ENCODE assay signal across 13 cellular contexts in genomic region chr3:119570229-119570628, GRCh38. TPM values are rescaled to one million over a fixed set of nuclear protein-coding genes. Genes with fewer than 3 reads are reported as not detected.
DNase-seq lines count a peak whose midpoint lies in the region; ATAC-seq, FAIRE-seq and TF ChIP-seq lines count a peak whose summit lies in the region.
"Had no signal": no experiment of that assay in that cellular context is flagged by ENCODE, and none has a peak within 500 bp of the region (broad histone marks: within the 10 kb centered on the region; RNA-seq: fewer than 3 reads in every experiment).

No MANE protein-coding gene starts in this region.

- ATAC-seq in GM19455 (IDR thresholded peaks at IDR 0.05; ENCODE audit: unreplicated experiment), result peak; percentile 59
- peak; percentile 63 for ATAC-seq in HG03159 (IDR thresholded peaks at IDR 0.05; ENCODE audit: unreplicated experiment)
- ATAC-seq in K562, result no peak
- ATAC-seq in stimulated activated naive B cell treated with anti-CD40 and anti-IgM and Interleukin-4, amounts not matched to agents 10 μg/mL and 1 μg/mL and 100 μg/mL, for 72 hours (replicated peaks), result peak; percentile 97 to 98
- no peak for ATAC-seq in GM19397 (IDR thresholded peaks at IDR 0.05; ENCODE audit: unreplicated experiment)

- no peaks in the 10 kb centered on the region; a peak in 2 of 5 replicates for H3K4me1 ChIP-seq in K562 (replicated peaks in 1 of 2; ENCODE audit: control insufficient read depth in 2 of 2, insufficient read depth in 2 of 2, low read length in 2 of 2)
- H3K4me1 ChIP-seq: Caco-2 had no signal

- no peaks in the 10 kb centered on the region for H3K79me2 ChIP-seq in K562 (ENCODE audit: control insufficient read depth, insufficient read depth, low read length)

- no peak for TF ChIP-seq RAD21 in K562 (CRISPR knock-in tag; conservative IDR thresholded peaks at IDR 0.05 in 1 of 2, IDR thresholded peaks at IDR 0.05 in 1 of 2)

- BruUV-seq in K562 (replicated peaks; lab: Mats Ljungman, UMichigan), result no TSS peak

- intact Hi-C loops in K562 (cut with micrococcal nuclease), result no loop called here

- H3K27ac Mint-ChIP-seq in stimulated activated naive B cell treated with anti-CD40 and anti-IgM and Interleukin-4, amounts not matched to agents 10 μg/mL and 1 μg/mL and 100 μg/mL, for 72 hours, result peak overlapping the region; percentile 69
- H3K27ac Mint-ChIP-seq: T-helper 1 cell treated with Interleukin-12 subunit alpha and Interleukin-12 subunit beta and Interleukin-4 antibody, amounts not matched to agents 30 μg/mL and 1 μg/mL, for 36 hours had no signal

- CTCF ChIA-PET in K562 (lab: Yijun Ruan, JAX; ENCODE audit: low intra/inter-chr PET ratio), result no interaction called here

- no peaks in the 10 kb centered on the region for H3K9me3 ChIP-seq in K562 (replicated peaks; ENCODE audit: control insufficient read depth, insufficient read depth, low read depth, low read length)
- H3K9me3 ChIP-seq: Caco-2 had no signal

- TF ChIP-seq CTCF in K562 (IDR thresholded peaks at IDR 0.05 in 2 of 3, conservative IDR thresholded peaks at IDR 0.05 in 1 of 3; ENCODE audit: insufficient read depth in 2 of 3, low read depth in 1 of 3, low read length in 3 of 3), result no peak

- 20% methylated on average over 4 of the region's 5 CpGs for WGBS in K562 (ENCODE audit: insufficient coverage, low coverage, missing lambda C conversion rate)

- peaks cover 6 to 12% of the 10 kb centered on the region in 2 donors for H3K27me3 Mint-ChIP-seq in stimulated activated naive B cell treated with anti-CD40 and anti-IgM and Interleukin-4, amounts not matched to agents 10 μg/mL and 1 μg/mL and 100 μg/mL, for 72 hours

- H4K20me1 ChIP-seq in K562 (replicated peaks; ENCODE audit: control insufficient read depth, insufficient read depth, low read length), result no peaks in the 10 kb centered on the region

- DNase-seq in K562 (ENCODE audit: extremely low read depth in 1 of 4, low spot score in 3 of 4), result no peak
- DNase-seq in stimulated activated naive B cell treated with anti-CD40 and anti-IgM and Interleukin-4, amounts not matched to agents 10 μg/mL and 1 μg/mL and 100 μg/mL, for 72 hours, result peak; percentile 40
- DNase-seq in DMS 273 (lab: John Stamatoyannopoulos, UW; ENCODE audit: unreplicated experiment), result no peak
- no peak for DNase-seq in NCI-H128 (lab: John Stamatoyannopoulos, UW; ENCODE audit: unreplicated experiment)
- DNase-seq: Caco-2; IMR-90; NCI-H2081; stimulated activated naive CD4-positive, alpha-beta T cell had no signal

- no peak overlapping the region for H3K27ac ChIP-seq in K562 (ENCODE audit: extremely low read depth, low read depth, low read length)

- H3K4me2 ChIP-seq in K562 (ENCODE audit: insufficient read depth, low read length), result no peak overlapping the region

- H3K4me1 Mint-ChIP-seq in stimulated activated naive B cell treated with anti-CD40 and anti-IgM and Interleukin-4, amounts not matched to agents 10 μg/mL and 1 μg/mL and 100 μg/mL, for 72 hours, result peaks cover 14 to 24% of the 10 kb centered on the region in 2 donors

- H3K4me3 Mint-ChIP-seq in stimulated activated naive B cell treated with anti-CD40 and anti-IgM and Interleukin-4, amounts not matched to agents 10 μg/mL and 1 μg/mL and 100 μg/mL, for 72 hours, result peak overlapping the region in 1 of 2 donors; percentile 15
- H3K4me3 Mint-ChIP-seq: T-helper 1 cell treated with Interleukin-12 subunit alpha and Interleukin-12 subunit beta and Interleukin-4 antibody, amounts not matched to agents 30 μg/mL and 1 μg/mL, for 36 hours had no signal

- no peak for FAIRE-seq in K562 (lab: Jason Lieb, UNC)

- H2AFZ ChIP-seq in K562 (ENCODE audit: low read depth, low read length), result no peak overlapping the region

- POLR2A ChIA-PET in K562 (lab: Yijun Ruan, JAX), result no interaction called here

- H3K36me3 ChIP-seq in K562 (ENCODE audit: control insufficient read depth, insufficient read depth, low read length), result no peaks in the 10 kb centered on the region

- no peak for TF ChIP-seq POLR2A in K562 (conservative IDR thresholded peaks at IDR 0.05)

- H3K9me1 ChIP-seq in K562 (ENCODE audit: control insufficient read depth, insufficient read depth, low read length), result no peaks in the 10 kb centered on the region

- no peak for TF ChIP-seq EP300 in K562 (IDR thresholded peaks at IDR 0.05; ENCODE audit: low read length)

- H3K36me3 Mint-ChIP-seq in stimulated activated naive B cell treated with anti-CD40 and anti-IgM and Interleukin-4, amounts not matched to agents 10 μg/mL and 1 μg/mL and 100 μg/mL, for 72 hours, result peaks cover 3 to 11% of the 10 kb centered on the region in 2 donors

- no peak overlapping the region for H3K4me3 ChIP-seq in K562

- H3K9ac ChIP-seq in K562 (ENCODE audit: insufficient read depth in 1 of 2, low read depth in 2 of 2, low read length in 2 of 2), result no peak overlapping the region

- H3K9me3 Mint-ChIP-seq in stimulated activated naive B cell treated with anti-CD40 and anti-IgM and Interleukin-4, amounts not matched to agents 10 μg/mL and 1 μg/mL and 100 μg/mL, for 72 hours, result peaks cover 0 to 2% of the 10 kb centered on the region in 2 donors
- H3K9me3 Mint-ChIP-seq: T-helper 1 cell treated with Interleukin-12 subunit alpha and Interleukin-12 subunit beta and Interleukin-4 antibody, amounts not matched to agents 30 μg/mL and 1 μg/mL, for 36 hours had no signal

- in situ Hi-C loops in K562 (cut with MboI), result no loop called here

- H3K27me3 ChIP-seq in K562 (ENCODE audit: control insufficient read depth in 2 of 2, insufficient read depth in 2 of 2, low read length in 2 of 2), result no peaks in the 10 kb centered on the region

TF ChIP-seq in K562, 482 proteins besides CTCF, POLR2A, EP300 and RAD21 (continues in another document):
- no peak for TF ChIP-seq HDGF (IDR thresholded peaks at IDR 0.05)

RNA-seq across cellular contexts. Expression of gene ADPRH, which starts 9.1 kb away (rescaled TPM):
- 0.19 and 0.35 TPM in 2 replicates for total RNA-seq in K562 (2011; cell fraction: chromatin; rRNA removed; ENCODE audit: low replicate concordance)
- total RNA-seq in K562 (2011; cell fraction: nucleolus; rRNA removed), result 0.17 and 0.39 TPM in 2 replicates
- total RNA-seq in K562 (2011; cell fraction: nucleoplasm; rRNA removed), result 0.53 and 0.66 TPM in 2 replicates
- total RNA-seq in K562 (2014; rRNA removed) (0.45 and 0.57 TPM in 2 replicates), K562 (2014; rRNA removed; fragmentation: Illumina TruSeq; extraction: Trizol) (0.65 and 0.83 TPM in 2 replicates), K562 (2015; rRNA removed; fragmentation: Illumina TruSeq; extraction: Trizol) (0.57 and 0.87 TPM in 2 replicates), K562 (2021) (1.3 and 1.4 TPM in 2 replicates)
- polyA plus RNA-seq in K562 (2011; rRNA removed) (0.45 and 0.53 TPM in 2 replicates), K562 (2014; fragmentation: Illumina TruSeq; extraction: Trizol) (1.4 and 1.6 TPM in 2 replicates), K562 (2014; fragmentation: Nextera tagmentation; extraction: Ambion mirVana) (under 1 TPM; 0.01 to 0.24 TPM), K562 (2014; rRNA removed) (0.85 and 0.91 TPM in 2 replicates)
- polyA plus RNA-seq in K562 (2011; cell fraction: cytosol; rRNA removed), result 0.29 and 0.36 TPM in 2 replicates
- 0.25 and 0.26 TPM in 2 replicates for polyA plus RNA-seq in K562 (2011; cell fraction: nucleus; rRNA removed)
- 1.4 and 3.0 TPM in 2 replicates for polyA plus RNA-seq in K562 (2012)
- 0.42 and 0.84 TPM in 2 replicates for polyA minus RNA-seq in K562 (2011; rRNA and poly(A)+ RNA removed)
- polyA minus RNA-seq in K562 (2011; cell fraction: cytosol; rRNA and poly(A)+ RNA removed), result not detected in 2 replicates
- polyA minus RNA-seq in K562 (2011; cell fraction: nucleus; rRNA and poly(A)+ RNA removed), result 0.22 and 0.27 TPM in 2 replicates

RNA-seq across cellular contexts. Expression of gene CD80, which starts 10.8 kb away (rescaled TPM):
- 10.2 and 14.8 TPM in 2 replicates for total RNA-seq in K562 (2011; cell fraction: chromatin; rRNA removed; ENCODE audit: low replicate concordance)
- 6.7 and 10.7 TPM in 2 replicates for total RNA-seq in K562 (2011; cell fraction: nucleolus; rRNA removed)
- total RNA-seq in K562 (2011; cell fraction: nucleoplasm; rRNA removed), result 9.2 and 12.3 TPM in 2 replicates
- total RNA-seq in K562 (2014; rRNA removed), result 5.0 and 5.5 TPM in 2 replicates
- 5.6 and 6.5 TPM in 2 replicates for total RNA-seq in K562 (2014; rRNA removed; fragmentation: Illumina TruSeq; extraction: Trizol)
- total RNA-seq in K562 (2015; rRNA removed; fragmentation: Illumina TruSeq; extraction: Trizol), result 6.9 and 8.2 TPM in 2 replicates
- total RNA-seq in K562 (2021), result 4.4 and 4.8 TPM in 2 replicates
- 0.38 and 3.0 TPM in 2 replicates for polyA plus RNA-seq in K562 (2011; rRNA removed)
- polyA plus RNA-seq in K562 (2011; cell fraction: cytosol; rRNA removed), result 0.18 and 1.5 TPM in 2 replicates
- 0.21 and 3.3 TPM in 2 replicates for polyA plus RNA-seq in K562 (2011; cell fraction: nucleus; rRNA removed)
- polyA plus RNA-seq in K562 (2012), result 7.0 and 23.4 TPM in 2 replicates
- polyA plus RNA-seq in K562 (2014; fragmentation: Illumina TruSeq; extraction: Trizol), result 6.0 and 6.6 TPM in 2 replicates
- polyA plus RNA-seq in K562 (2014; fragmentation: Nextera tagmentation; extraction: Ambion mirVana), result 1 to 10 TPM; 5.7 to 6.6 TPM
- polyA plus RNA-seq in K562 (2014; rRNA removed), result 3.7 and 5.3 TPM in 2 replicates
- polyA minus RNA-seq in K562 (2011; rRNA and poly(A)+ RNA removed), result 0.87 and 3.6 TPM in 2 replicates
- polyA minus RNA-seq in K562 (2011; cell fraction: cytosol; rRNA and poly(A)+ RNA removed), result 0.86 TPM in 1 of 2 replicates, not detected in the other
- 0.11 and 2.2 TPM in 2 replicates for polyA minus RNA-seq in K562 (2011; cell fraction: nucleus; rRNA and poly(A)+ RNA removed)
- total RNA-seq: Caco-2, fibroblast of villous mesenchyme, IMR-90 had no signal
- polyA plus RNA-seq: IMR-90 had no signal

RNA-seq across cellular contexts. Expression of gene PLA1A, which starts 27.5 kb away (rescaled TPM):
- not detected in 2 replicates for total RNA-seq in K562 (2011; cell fraction: chromatin; rRNA removed; ENCODE audit: low replicate concordance)
- not detected in 2 replicates for total RNA-seq in K562 (2011; cell fraction: nucleolus; rRNA removed)
- not detected in 2 replicates for total RNA-seq in K562 (2011; cell fraction: nucleoplasm; rRNA removed)
- total RNA-seq in K562 (2014; rRNA removed) (not detected in 2 replicates), K562 (2014; rRNA removed; fragmentation: Illumina TruSeq; extraction: Trizol) (not detected in 2 replicates), K562 (2015; rRNA removed; fragmentation: Illumina TruSeq; extraction: Trizol) (not detected in 2 replicates), K562 (2021) (not detected in 2 replicates)
- polyA plus RNA-seq in K562 (2011; rRNA removed) (not detected in 2 replicates), K562 (2014; fragmentation: Illumina TruSeq; extraction: Trizol) (not detected in 2 replicates), K562 (2014; fragmentation: Nextera tagmentation; extraction: Ambion mirVana) (not detected), K562 (2014; rRNA removed) (not detected in 2 replicates)
- polyA plus RNA-seq in K562 (2011; cell fraction: cytosol; rRNA removed), result not detected in 2 replicates
- polyA plus RNA-seq in K562 (2011; cell fraction: nucleus; rRNA removed), result not detected in 2 replicates
- 0.19 TPM in 1 of 2 replicates, not detected in the other for polyA plus RNA-seq in K562 (2012)
- not detected in 2 replicates for polyA minus RNA-seq in K562 (2011; rRNA and poly(A)+ RNA removed)
- polyA minus RNA-seq in K562 (2011; cell fraction: cytosol; rRNA and poly(A)+ RNA removed), result not detected in 2 replicates
- polyA minus RNA-seq in K562 (2011; cell fraction: nucleus; rRNA and poly(A)+ RNA removed), result not detected in 2 replicates
- total RNA-seq: fibroblast of villous mesenchyme, IMR-90 had no signal
- polyA plus RNA-seq: IMR-90 had no signal

Comparison
In these comparisons a context has a peak if more than half of its experiments do, and no peak if none do; other contexts are left out.
1. ATAC-seq: peak in GM19455 (single experiment), HG03159 (single experiment) and stimulated activated naive B cell treated with anti-CD40 and anti-IgM and Interleukin-4, amounts not matched to agents 10 μg/mL and 1 μg/mL and 100 μg/mL, for 72 hours (2 of 2); none in K562 (single experiment) and GM19397 (single experiment).